Comparison of ENCODE assay signal across 1 cellular context in the genomic region with DNA sequence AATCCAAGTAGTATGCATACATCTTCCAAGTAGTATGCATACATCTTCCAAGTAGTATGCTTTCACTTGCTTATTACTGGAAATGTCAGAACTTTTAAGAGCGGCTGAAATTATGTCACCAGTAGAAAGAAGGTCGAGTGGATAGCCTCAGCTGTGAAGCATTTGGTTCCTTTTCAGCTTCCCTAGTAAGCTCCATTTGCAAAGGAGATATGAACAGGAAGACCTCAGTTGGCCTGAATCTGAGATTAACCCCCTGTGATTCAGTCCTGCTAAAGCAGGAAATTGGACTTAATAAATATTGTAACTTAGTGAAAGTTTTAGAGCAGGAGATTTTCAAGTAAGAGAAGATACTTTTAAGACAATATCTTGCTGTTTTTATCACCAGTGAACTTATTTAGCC.
TF ChIP-seq lines count a peak whose summit lies in the region.

No MANE protein-coding gene starts in this region.

TF ChIP-seq in HepG2, 621 proteins besides CTCF, POLR2A, EP300 and RAD21:
- TF ChIP-seq, protein P1, sequence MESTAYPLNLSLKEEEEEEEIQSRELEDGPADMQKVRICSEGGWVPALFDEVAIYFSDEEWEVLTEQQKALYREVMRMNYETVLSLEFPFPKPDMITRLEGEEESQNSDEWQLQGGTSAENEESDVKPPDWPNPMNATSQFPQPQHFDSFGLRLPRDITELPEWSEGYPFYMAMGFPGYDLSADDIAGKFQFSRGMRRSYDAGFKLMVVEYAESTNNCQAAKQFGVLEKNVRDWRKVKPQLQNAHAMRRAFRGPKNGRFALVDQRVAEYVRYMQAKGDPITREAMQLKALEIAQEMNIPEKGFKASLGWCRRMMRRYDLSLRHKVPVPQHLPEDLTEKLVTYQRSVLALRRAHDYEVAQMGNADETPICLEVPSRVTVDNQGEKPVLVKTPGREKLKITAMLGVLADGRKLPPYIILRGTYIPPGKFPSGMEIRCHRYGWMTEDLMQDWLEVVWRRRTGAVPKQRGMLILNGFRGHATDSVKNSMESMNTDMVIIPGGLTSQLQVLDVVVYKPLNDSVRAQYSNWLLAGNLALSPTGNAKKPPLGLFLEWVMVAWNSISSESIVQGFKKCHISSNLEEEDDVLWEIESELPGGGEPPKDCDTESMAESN (CRISPR knock-in tag; conservative IDR thresholded peaks at IDR 0.05): no peak
- TF ChIP-seq AGO1 (IDR thresholded peaks at IDR 0.05; ENCODE audit: low read depth, low read length, poor library complexity, severe bottlenecking) (no peak), ZNF629 (CRISPR knock-in tag; conservative IDR thresholded peaks at IDR 0.05) (no peak), KDM2A (CRISPR knock-in tag; IDR thresholded peaks at IDR 0.05; ENCODE audit: borderline replicate concordance, low read depth) (no peak), ZNF44 (CRISPR knock-in tag; IDR thresholded peaks at IDR 0.05) (no peak), ZNF616 (CRISPR knock-in tag; IDR thresholded peaks at IDR 0.05; ENCODE audit: low read depth) (no peak), PHF21A (CRISPR knock-in tag; IDR thresholded peaks at IDR 0.05) (no peak), MTA1 (CRISPR knock-in tag; IDR thresholded peaks at IDR 0.05; ENCODE audit: borderline replicate concordance) (no peak), ZNF329 (CRISPR knock-in tag; IDR thresholded peaks at IDR 0.05; ENCODE audit: low read depth) (no peak), ZSCAN30 (CRISPR knock-in tag; IDR thresholded peaks at IDR 0.05) (no peak), ZNF749 (CRISPR knock-in tag; IDR thresholded peaks at IDR 0.05; ENCODE audit: borderline replicate concordance) (no peak), SOX6 (IDR thresholded peaks at IDR 0.05) (no peak), SOX6 (CRISPR knock-in tag; IDR thresholded peaks at IDR 0.05) (no peak), ZNF562 (CRISPR knock-in tag; IDR thresholded peaks at IDR 0.05; ENCODE audit: borderline replicate concordance) (no peak)
- TF ChIP-seq, protein P2, sequence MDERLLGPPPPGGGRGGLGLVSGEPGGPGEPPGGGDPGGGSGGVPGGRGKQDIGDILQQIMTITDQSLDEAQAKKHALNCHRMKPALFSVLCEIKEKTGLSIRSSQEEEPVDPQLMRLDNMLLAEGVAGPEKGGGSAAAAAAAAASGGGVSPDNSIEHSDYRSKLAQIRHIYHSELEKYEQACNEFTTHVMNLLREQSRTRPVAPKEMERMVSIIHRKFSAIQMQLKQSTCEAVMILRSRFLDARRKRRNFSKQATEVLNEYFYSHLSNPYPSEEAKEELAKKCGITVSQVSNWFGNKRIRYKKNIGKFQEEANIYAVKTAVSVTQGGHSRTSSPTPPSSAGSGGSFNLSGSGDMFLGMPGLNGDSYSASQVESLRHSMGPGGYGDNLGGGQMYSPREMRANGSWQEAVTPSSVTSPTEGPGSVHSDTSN (CRISPR knock-in tag; IDR thresholded peaks at IDR 0.05): no peak
- TF ChIP-seq, protein P3, sequence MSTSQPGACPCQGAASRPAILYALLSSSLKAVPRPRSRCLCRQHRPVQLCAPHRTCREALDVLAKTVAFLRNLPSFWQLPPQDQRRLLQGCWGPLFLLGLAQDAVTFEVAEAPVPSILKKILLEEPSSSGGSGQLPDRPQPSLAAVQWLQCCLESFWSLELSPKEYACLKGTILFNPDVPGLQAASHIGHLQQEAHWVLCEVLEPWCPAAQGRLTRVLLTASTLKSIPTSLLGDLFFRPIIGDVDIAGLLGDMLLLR (CRISPR knock-in tag; IDR thresholded peaks at IDR 0.05): no peak
- TF ChIP-seq, protein P4, sequence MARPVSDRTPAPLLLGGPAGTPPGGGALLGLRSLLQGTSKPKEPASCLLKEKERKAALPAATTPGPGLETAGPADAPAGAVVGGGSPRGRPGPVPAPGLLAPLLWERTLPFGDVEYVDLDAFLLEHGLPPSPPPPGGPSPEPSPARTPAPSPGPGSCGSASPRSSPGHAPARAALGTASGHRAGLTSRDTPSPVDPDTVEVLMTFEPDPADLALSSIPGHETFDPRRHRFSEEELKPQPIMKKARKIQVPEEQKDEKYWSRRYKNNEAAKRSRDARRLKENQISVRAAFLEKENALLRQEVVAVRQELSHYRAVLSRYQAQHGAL (CRISPR knock-in tag; IDR thresholded peaks at IDR 0.05; ENCODE audit: not compliant biosample characterization): no peak
- TF ChIP-seq, protein P5, sequence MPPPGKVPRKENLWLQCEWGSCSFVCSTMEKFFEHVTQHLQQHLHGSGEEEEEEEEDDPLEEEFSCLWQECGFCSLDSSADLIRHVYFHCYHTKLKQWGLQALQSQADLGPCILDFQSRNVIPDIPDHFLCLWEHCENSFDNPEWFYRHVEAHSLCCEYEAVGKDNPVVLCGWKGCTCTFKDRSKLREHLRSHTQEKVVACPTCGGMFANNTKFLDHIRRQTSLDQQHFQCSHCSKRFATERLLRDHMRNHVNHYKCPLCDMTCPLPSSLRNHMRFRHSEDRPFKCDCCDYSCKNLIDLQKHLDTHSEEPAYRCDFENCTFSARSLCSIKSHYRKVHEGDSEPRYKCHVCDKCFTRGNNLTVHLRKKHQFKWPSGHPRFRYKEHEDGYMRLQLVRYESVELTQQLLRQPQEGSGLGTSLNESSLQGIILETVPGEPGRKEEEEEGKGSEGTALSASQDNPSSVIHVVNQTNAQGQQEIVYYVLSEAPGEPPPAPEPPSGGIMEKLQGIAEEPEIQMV (CRISPR knock-in tag; IDR thresholded peaks at IDR 0.05; ENCODE audit: low read depth): no peak
